Comparison of ENCODE assay signal across 26 cellular contexts in genomic region chr7:140126435-140127034, GRCh38.
"Had no signal": no experiment of that assay in that cellular context is flagged by ENCODE, and none has a peak within 500 bp of the region (broad histone marks: within the 10 kb centered on the region; RNA-seq: fewer than 3 reads in every experiment).

No MANE protein-coding gene starts in this region.

- H3K27ac Mint-ChIP-seq: natural killer cell treated with Interleukin-12 subunit alpha and Interleukin-12 subunit beta and Interleukin-15 and Interleukin-18, amount 100 ng/mL, for 72 hours had no signal

- H3K4me3 ChIP-seq: body of pancreas, cardiac muscle cell, ovary, psoas muscle, right atrium auricular region, SJCRH30, thoracic aorta, upper lobe of left lung had no signal

- H3K9me3 Mint-ChIP-seq: natural killer cell treated with Interleukin-12 subunit alpha and Interleukin-12 subunit beta and Interleukin-15 and Interleukin-18, amount 100 ng/mL, for 72 hours had no signal

- H3K9me3 ChIP-seq: body of pancreas, neutrophil, ovary, psoas muscle, right atrium auricular region, SJCRH30, thoracic aorta, upper lobe of left lung had no signal

- ATAC-seq: body of pancreas; left ventricle myocardium superior; natural killer cell treated with Interleukin-12 subunit alpha and Interleukin-12 subunit beta and Interleukin-15 and Interleukin-18, amount 100 ng/mL, for 72 hours; psoas muscle had no signal

- H3K27me3 ChIP-seq: body of pancreas, cardiac muscle cell, neutrophil, ovary, right atrium auricular region, SJCRH30, upper lobe of left lung had no signal

- DNase-seq: activated CD4-positive, alpha-beta T cell treated with anti-CD3 and anti-CD28 coated beads for 1 hour; activated gamma-delta T cell treated with Interleukin-2 at 50 U/mL for 16 hours; anterior cingulate cortex; body of pancreas; effector CD4-positive, alpha-beta T cell; foreskin fibroblast; hippocampal formation; left ventricle myocardium superior; mammary epithelial cell; midbrain; ovary; psoas muscle; SJCRH30; stimulated activated CD4-positive, alpha-beta T cell treated with anti-CD3 and anti-CD28 coated beads, Interleukin-12 subunit alpha, Interleukin-12 subunit beta, amount 100 ng/mL, for 4 hours; stimulated activated CD4-positive, alpha-beta T cell treated with anti-CD3 and anti-CD28 coated beads, Interleukin-4, amount 100 ng/mL, for 4 hours; T-helper 1 cell; upper lobe of left lung; WERI-Rb-1 had no signal

- FAIRE-seq: endometrium, TTC549 had no signal

- H3K4me3 Mint-ChIP-seq: natural killer cell treated with Interleukin-12 subunit alpha and Interleukin-12 subunit beta and Interleukin-15 and Interleukin-18, amount 100 ng/mL, for 72 hours had no signal

- H3K4me1 ChIP-seq: body of pancreas, psoas muscle, right atrium auricular region, SJCRH30, upper lobe of left lung had no signal

- H3K36me3 ChIP-seq: ovary, SJCRH30, WERI-Rb-1 had no signal

- H3K27ac ChIP-seq: body of pancreas, cardiac muscle cell, neutrophil, ovary, psoas muscle, right atrium auricular region, SJCRH30, thoracic aorta, upper lobe of left lung, WERI-Rb-1 had no signal

- H3K27me3 Mint-ChIP-seq: activated naive CD8-positive, alpha-beta T cell; natural killer cell treated with Interleukin-12 subunit alpha and Interleukin-12 subunit beta and Interleukin-15 and Interleukin-18, amount 100 ng/mL, for 72 hours had no signal
